13 cellular contexts compared by ENCODE assay signal in genomic region chr10:109886037-109886787, GRCh38. TPM values are rescaled to one million over a fixed set of nuclear protein-coding genes. Genes with fewer than 3 reads are reported as not detected.
DNase-seq lines count a peak whose midpoint lies in the region; ATAC-seq lines count a peak whose summit lies in the region.
"Had no signal": no experiment of that assay in that cellular context is flagged by ENCODE, and none has a peak within 500 bp of the region (broad histone marks: within the 10 kb centered on the region; RNA-seq: fewer than 3 reads in every experiment).

No MANE protein-coding gene starts in this region.

- H3K9me3 Mint-ChIP-seq in IgD-negative memory B cell, result no peaks in the 10 kb centered on the region
- no peaks in the 10 kb centered on the region for H3K9me3 Mint-ChIP-seq in activated CD4-positive, alpha-beta memory T cell treated with anti-CD3 and anti-CD28 coated beads for 36 hours

- peaks cover 8% of the 10 kb centered on the region for H3K36me3 Mint-ChIP-seq in IgD-negative memory B cell
- H3K36me3 Mint-ChIP-seq in activated CD4-positive, alpha-beta memory T cell treated with anti-CD3 and anti-CD28 coated beads for 36 hours, result peaks cover 42% of the 10 kb centered on the region

- H3K4me3 ChIP-seq in ACC112 (ENCODE audit: low read depth, low read length) (no peak overlapping the region), aorta (ENCODE audit: low read length in 2 of 2) (no peak overlapping the region)
- H3K4me3 ChIP-seq: pancreas, tibial artery had no signal

- no peak overlapping the region for H2AFZ ChIP-seq in ACC112 (ENCODE audit: low read length, unreplicated experiment)

- no peak for ATAC-seq in aorta (ENCODE audit: low FRiP score)
- ATAC-seq in GM21576 (IDR thresholded peaks at IDR 0.05; ENCODE audit: unreplicated experiment), result no peak
- ATAC-seq in HG02840 (IDR thresholded peaks at IDR 0.05; ENCODE audit: low FRiP score, unreplicated experiment), result no peak
- ATAC-seq: pancreas had no signal

- DNase-seq in activated CD4-positive, alpha-beta memory T cell treated with anti-CD3 and anti-CD28 coated beads for 36 hours, result no peak
- peak; percentile 98 for DNase-seq in myocyte (ENCODE audit: low read depth)
- no peak for DNase-seq in NAMALWA (ENCODE audit: low spot score)
- DNase-seq in aorta, result no peak
- DNase-seq: DMS153, NCI-H69, pancreas, SHP77, tibial artery had no signal

- H3K36me3 ChIP-seq in ACC112 (ENCODE audit: insufficient read depth, low read length) (peaks cover 17% of the 10 kb centered on the region), aorta (ENCODE audit: control insufficient read depth in 1 of 2, insufficient read depth in 2 of 2, low read length in 1 of 2) (peaks cover 0 to 8% of the 10 kb centered on the region in 2 donors)

- H3K4me1 ChIP-seq in ACC112 (ENCODE audit: control insufficient read depth, insufficient read depth, low read length, unreplicated experiment) (peaks cover 39% of the 10 kb centered on the region), aorta (ENCODE audit: control insufficient read depth in 1 of 2, insufficient read depth in 2 of 2, low read length in 2 of 2) (peaks cover 0 to 3% of the 10 kb centered on the region in 2 donors)

- H3K27me3 ChIP-seq in ACC112 (ENCODE audit: insufficient read depth, low read length) (no peaks in the 10 kb centered on the region), aorta (ENCODE audit: control insufficient read depth in 1 of 2, insufficient read depth in 2 of 2, low read length in 1 of 2) (no peaks in the 10 kb centered on the region)
- H3K27me3 ChIP-seq: pancreas, tibial artery had no signal

- H3K9me3 ChIP-seq in aorta (ENCODE audit: control insufficient read depth, low read length), result no peaks in the 10 kb centered on the region
- H3K9me3 ChIP-seq: pancreas, tibial artery had no signal

- no peaks in the 10 kb centered on the region for H3K27me3 Mint-ChIP-seq in IgD-negative memory B cell
- no peaks in the 10 kb centered on the region for H3K27me3 Mint-ChIP-seq in activated CD4-positive, alpha-beta memory T cell treated with anti-CD3 and anti-CD28 coated beads for 36 hours

- intact Hi-C loops in activated CD4-positive, alpha-beta memory T cell treated with anti-CD3 and anti-CD28 coated beads for 36 hours (cut with micrococcal nuclease), result loop anchor here (10.0 kb wide), 1 partner anchor 389 kb away; no protein-coding TSS in a partner anchor
- intact Hi-C loops in aorta (cut with DNase I), result loop anchor here (5.0 to 10.0 kb wide), 4 partner anchors 249 to 399 kb away; no protein-coding TSS in a partner anchor

- H3K79me2 ChIP-seq in ACC112 (ENCODE audit: control insufficient read depth, insufficient read depth, low read length, unreplicated experiment), result no peaks in the 10 kb centered on the region

- WGBS in aorta, 2 donors, result 82% methylated on average over 10 of the region's 10 CpGs

- POLR2A ChIA-PET in activated CD4-positive, alpha-beta memory T cell treated with anti-CD3 and anti-CD28 coated beads for 36 hours (lab: Charles Lee), result no interaction called here

- peak overlapping the region; percentile 40; the same call in 1 of the 2 replicates for H3K27ac ChIP-seq in ACC112 (ENCODE audit: low read depth, low read length)
- no peak overlapping the region for H3K27ac ChIP-seq in aorta (ENCODE audit: low read depth in 1 of 2, low read length in 2 of 2)
- H3K27ac ChIP-seq: pancreas, tibial artery had no signal

- CTCF ChIA-PET in activated CD4-positive, alpha-beta memory T cell treated with anti-CD3 and anti-CD28 coated beads for 36 hours (lab: Charles Lee), result no interaction called here

- H3K4me3 Mint-ChIP-seq in IgD-negative memory B cell, result no peak overlapping the region
- no peak overlapping the region for H3K4me3 Mint-ChIP-seq in activated CD4-positive, alpha-beta memory T cell treated with anti-CD3 and anti-CD28 coated beads for 36 hours

- H3K4me1 Mint-ChIP-seq in IgD-negative memory B cell, result peaks cover 0 to 4% (median 3%) of the 10 kb centered on the region in 3 donors
- H3K4me1 Mint-ChIP-seq in activated CD4-positive, alpha-beta memory T cell treated with anti-CD3 and anti-CD28 coated beads for 36 hours (ENCODE audit: low read depth), result peaks cover 31% of the 10 kb centered on the region

- peak overlapping the region in 2 of 3 donors; percentile 11 to 50 for H3K27ac Mint-ChIP-seq in IgD-negative memory B cell
- peak overlapping the region; percentile 16 for H3K27ac Mint-ChIP-seq in activated CD4-positive, alpha-beta memory T cell treated with anti-CD3 and anti-CD28 coated beads for 36 hours

RNA-seq across cellular contexts. Expression of gene XPNPEP1, which starts 37.1 kb away (rescaled TPM):
- polyA plus RNA-seq in IgD-negative memory B cell (14.7 TPM), aorta (10 to 100 TPM; 28.4 to 38.9 TPM)
- total RNA-seq in activated CD4-positive, alpha-beta memory T cell treated with anti-CD3 and anti-CD28 coated beads for 36 hours, result 10 to 100 TPM; 66.4 to 66.6 TPM
- total RNA-seq in myocyte (129 and 174 TPM in 2 replicates), aorta (10 to 100 TPM; 47.5 to 68.9 TPM)
- polyA plus RNA-seq in myocyte (2012), result 75.2 TPM
